ENCODE assay signal across 16 cellular contexts in genomic region chr2:231017250-231017636, GRCh38. TPM values are rescaled to one million over a fixed set of nuclear protein-coding genes. Genes with fewer than 3 reads are reported as not detected.
DNase-seq lines count a peak whose midpoint lies in the region; ATAC-seq and TF ChIP-seq lines count a peak whose summit lies in the region.
"Had no signal": no experiment of that assay in that cellular context is flagged by ENCODE, and none has a peak within 500 bp of the region (broad histone marks: within the 10 kb centered on the region; RNA-seq: fewer than 3 reads in every experiment).

No MANE protein-coding gene starts in this region.

- H3K36me3 Mint-ChIP-seq in GM23338 (ENCODE audit: low read depth) = no peaks in the 10 kb centered on the region; the same call in 2 of the 3 replicates

- H3K4me3 ChIP-seq in GM23338 (no peak overlapping the region), mesendoderm (ENCODE audit: low read length) (no peak overlapping the region)
- H3K4me3 ChIP-seq: esophagus muscularis mucosa, lower lobe of right lung, tibial nerve had no signal

- no peak overlapping the region for H3K9ac ChIP-seq in mesendoderm (ENCODE audit: low read length)

- H3K27ac ChIP-seq in GM23338 (ENCODE audit: low read depth) (no peak overlapping the region), mesendoderm (ENCODE audit: low read depth, low read length) (no peak overlapping the region)
- H3K27ac ChIP-seq: esophagus muscularis mucosa, lower lobe of right lung, RWPE1, tibial nerve had no signal

- H3K4me1 ChIP-seq in GM23338 (ENCODE audit: insufficient read depth) (no peaks in the 10 kb centered on the region; the same call in 1 of the 2 replicates), mesendoderm (ENCODE audit: control insufficient read depth, low read depth, low read length) (peaks cover 7% of the 10 kb centered on the region)
- H3K4me1 ChIP-seq: esophagus muscularis mucosa, lower lobe of right lung had no signal

- H3K79me2 ChIP-seq in GM23338 (replicated peaks; ENCODE audit: insufficient read depth) (no peaks in the 10 kb centered on the region), mesendoderm (ENCODE audit: control insufficient read depth, insufficient read depth, low read length) (no peaks in the 10 kb centered on the region)

- no peak overlapping the region for H3K56ac ChIP-seq in mesendoderm (ENCODE audit: low read length)

- no peak overlapping the region for H3K18ac ChIP-seq in mesendoderm (ENCODE audit: low read length)

- no peak overlapping the region for H3K4me3 Mint-ChIP-seq in GM23338

- H3K4me2 ChIP-seq in GM23338 (no peak overlapping the region), mesendoderm (ENCODE audit: low read length) (no peak overlapping the region)

- no peaks in the 10 kb centered on the region for H4K20me1 ChIP-seq in GM23338 (replicated peaks; ENCODE audit: insufficient read depth)

- no peaks in the 10 kb centered on the region for H3K79me1 ChIP-seq in mesendoderm (ENCODE audit: low read length)

- H2AFZ ChIP-seq in GM23338 = no peak overlapping the region

- 0 out of 4 replicates have a peak, but pooled peaks of 1 of the 2 experiments have one; percentile 16 for TF ChIP-seq CTCF in GM23338 (conservative IDR thresholded peaks at IDR 0.05; ENCODE audit: low read depth in 2 of 2)

- H3K4me1 Mint-ChIP-seq in GM23338 = peaks cover 20% of the 10 kb centered on the region

- H2AK5ac ChIP-seq in mesendoderm (ENCODE audit: low read length) = no peak overlapping the region

- H3K23ac ChIP-seq in mesendoderm (ENCODE audit: low read length) = peak overlapping the region; percentile 35

- peak; percentile 32; the same call in 1 of the 3 replicates for ATAC-seq in GM23338
- ATAC-seq in GM21528 (IDR thresholded peaks at IDR 0.05; ENCODE audit: low FRiP score, unreplicated experiment) = no peak
- ATAC-seq: lower lobe of right lung had no signal

- no peaks in the 10 kb centered on the region for H3F3A ChIP-seq in GM23338 (replicated peaks; ENCODE audit: low read depth)

- H3K9me2 ChIP-seq in GM23338 (ENCODE audit: insufficient read depth) = no peaks in the 10 kb centered on the region

- no CpG with 5 or more reads among the region's 5 CpGs for WGBS in mesendoderm (ENCODE audit: extremely low coverage, insufficient coverage, low lambda C conversion rate)

- H2BK5ac ChIP-seq in mesendoderm (ENCODE audit: low read length) = no peak overlapping the region

- no peak overlapping the region for H2BK15ac ChIP-seq in mesendoderm (replicated peaks; ENCODE audit: low read depth)

- no peak overlapping the region for H3K27ac Mint-ChIP-seq in GM23338

- no peak overlapping the region for H4K5ac ChIP-seq in mesendoderm (ENCODE audit: low read length)

- H3K4ac ChIP-seq in mesendoderm (ENCODE audit: low read depth, low read length) = no peak overlapping the region

- H3K9me3 Mint-ChIP-seq in GM23338 = peaks cover 9% of the 10 kb centered on the region; the same call in 2 of the 3 replicates

- peaks cover 5% of the 10 kb centered on the region for H3K27me3 Mint-ChIP-seq in GM23338 (ENCODE audit: insufficient read depth, low read depth, poor library complexity)

- peak; percentile 15 for DNase-seq in NCI-H510A (lab: John Stamatoyannopoulos, UW)
- no peak for DNase-seq in NCI-H510A treated with DMSO at 0.1 percent for 48 hours (lab: John Stamatoyannopoulos, UW)
- peak; percentile 23 for DNase-seq in GM23338 (ENCODE audit: low spot score)
- DNase-seq in SW480 (ENCODE audit: low spot score) = peak; percentile 66
- DNase-seq in mesendoderm = no peak
- no peak for DNase-seq in activated effector memory CD4-positive, alpha-beta T cell treated with anti-CD3 and anti-CD28 coated beads, Interleukin-2, amount 50 U/mL, for 16 hours
- no peak for DNase-seq in NAMALWA (ENCODE audit: low spot score)
- DNase-seq: ACHN; activated naive CD4-positive, alpha-beta T cell treated with Interleukin-2 at 50 U/mL for 16 hours; lower lobe of right lung; NCI-H2171 treated with DMSO at 0.1 percent for 48 hours; small intestine had no signal

- no peak overlapping the region for H2BK120ac ChIP-seq in mesendoderm (ENCODE audit: low read depth, low read length)

- H3K36me3 ChIP-seq in GM23338 (ENCODE audit: insufficient read depth) (no peaks in the 10 kb centered on the region), mesendoderm (ENCODE audit: control insufficient read depth, insufficient read depth, low read length) (no peaks in the 10 kb centered on the region)
- H3K36me3 ChIP-seq: esophagus muscularis mucosa, lower lobe of right lung, tibial nerve had no signal

- no peak overlapping the region for H4K8ac ChIP-seq in mesendoderm (ENCODE audit: low read depth, low read length)

- no peaks in the 10 kb centered on the region for H3K27me3 ChIP-seq in GM23338 (ENCODE audit: insufficient read depth)
- H3K27me3 ChIP-seq in mesendoderm (ENCODE audit: insufficient read depth, low read length, poor library complexity) = no peaks in the 10 kb centered on the region

TF ChIP-seq in GM23338, 12 proteins besides CTCF, POLR2A, EP300 and RAD21 (continues in another document):
- TF ChIP-seq EZH2 (IDR thresholded peaks at IDR 0.05; ENCODE audit: low read depth, unreplicated experiment) (no peak), CREB1 (CRISPR knock-in tag; IDR thresholded peaks at IDR 0.05; ENCODE audit: low read depth) (no peak), ETS1 (IDR thresholded peaks at IDR 0.05) (no peak), EZH2phosphoT487 (IDR thresholded peaks at IDR 0.05; ENCODE audit: unreplicated experiment) (no peak), REST (IDR thresholded peaks at IDR 0.05; ENCODE audit: unreplicated experiment) (no peak), NANOG (IDR thresholded peaks at IDR 0.05; ENCODE audit: borderline replicate concordance) (no peak), JUNB (IDR thresholded peaks at IDR 0.05; ENCODE audit: unreplicated experiment) (no peak)

RNA-seq across cellular contexts. Expression of gene C2orf72, which starts 20.1 kb away (rescaled TPM):
- 1.3 and 1.4 TPM in 2 replicates for total RNA-seq in GM23338 (2014; rRNA removed; shearing (Covaris generic))
- 0.17 and 0.37 TPM in 2 replicates for polyA plus RNA-seq in GM23338 (2016; fragmentation: Nextera tagmentation; extraction: Ambion mirVana)
- polyA plus RNA-seq in mesendoderm (2013, experiment 1 of 2) = 0.69 TPM
- 0.83 TPM for polyA plus RNA-seq in mesendoderm (2013, experiment 2 of 2)

RNA-seq across cellular contexts. Expression of gene SPATA3, which starts 21.3 kb away (rescaled TPM):
- not detected in 2 replicates for total RNA-seq in GM23338 (2014; rRNA removed; shearing (Covaris generic))
- polyA plus RNA-seq in GM23338 (2016; fragmentation: Nextera tagmentation; extraction: Ambion mirVana) = not detected in 2 replicates
- not detected for polyA plus RNA-seq in mesendoderm (2013, experiment 1 of 2)
- polyA plus RNA-seq in mesendoderm (2013, experiment 2 of 2) = not detected
- total RNA-seq: esophagus muscularis mucosa, lower lobe of right lung, tibial nerve had no signal
- polyA plus RNA-seq: small intestine had no signal

RNA-seq across cellular contexts. Expression of gene PSMD1, which starts 39.4 kb away (rescaled TPM):
- 148 and 180 TPM in 2 replicates for total RNA-seq in GM23338 (2014; rRNA removed; shearing (Covaris generic))
- 156 and 177 TPM in 2 replicates for polyA plus RNA-seq in GM23338 (2016; fragmentation: Nextera tagmentation; extraction: Ambion mirVana)
- polyA plus RNA-seq in mesendoderm (2013, experiment 1 of 2) = 182 TPM
- polyA plus RNA-seq in mesendoderm (2013, experiment 2 of 2) = 182 TPM

Comparison
In these comparisons a context has a peak if more than half of its experiments do, and no peak if none do; other contexts are left out.
1. DNase-seq: peak in NCI-H510A (single experiment), GM23338 (single experiment) and SW480 (single experiment); none in NCI-H510A treated with DMSO at 0.1 percent for 48 hours (single experiment), mesendoderm (single experiment), activated effector memory CD4-positive, alpha-beta T cell treated with anti-CD3 and anti-CD28 coated beads, Interleukin-2, amount 50 U/mL, for 16 hours (single experiment) and NAMALWA (single experiment).